In the genomic region with DNA sequence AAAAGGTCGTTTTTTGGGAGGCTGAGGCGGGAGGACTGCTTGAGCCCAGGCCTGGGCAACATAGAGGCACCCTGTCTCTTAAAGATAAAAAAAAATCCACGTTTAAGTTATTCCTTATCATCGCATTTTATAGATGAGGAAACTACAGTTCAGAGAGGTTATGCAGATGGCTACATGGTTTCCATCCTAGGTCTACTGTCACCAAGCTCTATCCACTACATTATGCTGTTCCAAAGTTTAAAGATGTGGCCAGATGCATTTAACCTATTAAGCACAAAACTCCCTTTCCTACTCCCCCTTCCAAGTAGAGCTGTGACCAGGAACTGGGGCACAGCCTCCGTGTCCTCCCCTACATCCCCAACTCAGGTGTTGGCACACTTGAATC, we compare ENCODE assay signal across 8 cellular contexts. TPM values are rescaled to one million over a fixed set of nuclear protein-coding genes. Genes with fewer than 3 reads are reported as not detected.
DNase-seq lines count a peak whose midpoint lies in the region; ATAC-seq and TF ChIP-seq lines count a peak whose summit lies in the region.

No MANE protein-coding gene starts in this region.

- H3K4me3 ChIP-seq in CD8-positive, alpha-beta memory T cell (ENCODE audit: low read length): peak overlapping the region; percentile 89
- H3K4me3 ChIP-seq in PC-3 (ENCODE audit: low read length) (peak overlapping the region; percentile 82), epithelial cell of proximal tubule (ENCODE audit: low read depth, low read length) (peak overlapping the region; percentile 89), trophoblast cell (ENCODE audit: low read depth, low read length) (peak overlapping the region; percentile 89)

- H3K27me3 ChIP-seq in CD8-positive, alpha-beta memory T cell (ENCODE audit: insufficient read depth, low read length, poor library complexity, severe bottlenecking): no peaks in the 10 kb centered on the region
- H3K27me3 ChIP-seq in PC-3 (ENCODE audit: low read length): no peaks in the 10 kb centered on the region
- no peaks in the 10 kb centered on the region for H3K27me3 ChIP-seq in trophoblast cell (ENCODE audit: insufficient read depth, low read length)

- H3K18ac ChIP-seq in trophoblast cell (ENCODE audit: low read length): no peak overlapping the region

- H4K12ac ChIP-seq in trophoblast cell (ENCODE audit: low read depth, low read length): no peak overlapping the region

- no peaks in the 10 kb centered on the region for H3F3A ChIP-seq in PC-3 (ENCODE audit: low read length, unreplicated experiment)

- no peak overlapping the region for H2BK12ac ChIP-seq in trophoblast cell (ENCODE audit: low read length)

- peaks cover 0 to 17% (median 2%) of the 10 kb centered on the region in 3 donors for H3K36me3 Mint-ChIP-seq in CD8-positive, alpha-beta memory T cell

- peak overlapping the region; percentile 8 for H3K4ac ChIP-seq in trophoblast cell (ENCODE audit: low read depth, low read length)

- H2BK120ac ChIP-seq in trophoblast cell (ENCODE audit: insufficient read depth, low read length, poor library complexity): no peak overlapping the region

- H3K9me3 ChIP-seq in CD8-positive, alpha-beta memory T cell (ENCODE audit: low read length): no peaks in the 10 kb centered on the region
- H3K9me3 ChIP-seq in PC-3 (ENCODE audit: low read length) (no peaks in the 10 kb centered on the region), trophoblast cell (ENCODE audit: insufficient read depth, low read depth, low read length) (no peaks in the 10 kb centered on the region)

- peak overlapping the region; percentile 85 to 96 (median 93) for H3K4me3 Mint-ChIP-seq in CD8-positive, alpha-beta memory T cell

- no peaks in the 10 kb centered on the region for H3K36me3 ChIP-seq in CD8-positive, alpha-beta memory T cell (ENCODE audit: insufficient read depth, low read length)
- H3K36me3 ChIP-seq in PC-3 (ENCODE audit: low read depth, low read length) (no peaks in the 10 kb centered on the region; the same call in 1 of the 2 replicates), trophoblast cell (ENCODE audit: control insufficient read depth in 1 of 2, insufficient read depth in 2 of 2, low read length in 2 of 2) (peaks cover 0 to 2% of the 10 kb centered on the region in 2 experiments)

- peak overlapping the region in 7 of 8 donors; percentile 74 to 96 (median 89) for H3K27ac Mint-ChIP-seq in CD8-positive, alpha-beta memory T cell

- H3K27ac ChIP-seq in CD8-positive, alpha-beta memory T cell (ENCODE audit: low read depth, low read length): peak overlapping the region; percentile 71
- no peak overlapping the region for H3K27ac ChIP-seq in PC-3 (ENCODE audit: low read length)
- no peak overlapping the region for H3K27ac ChIP-seq in trophoblast cell (ENCODE audit: low read depth, low read length)

- H3K79me2 ChIP-seq in PC-3 (ENCODE audit: low read length) (peaks cover 92% of the 10 kb centered on the region), trophoblast cell (ENCODE audit: control insufficient read depth, insufficient read depth, low read length, poor library complexity) (peaks cover 13% of the 10 kb centered on the region)

- peaks cover 4% of the 10 kb centered on the region for H3K79me1 ChIP-seq in trophoblast cell (ENCODE audit: low read length)

- no CpG with 5 or more reads among the region's 5 CpGs for WGBS in trophoblast cell (ENCODE audit: extremely low coverage, insufficient coverage, insufficient read length)

- H3K4me1 Mint-ChIP-seq in CD8-positive, alpha-beta memory T cell: peaks cover 54 to 82% (median 71%) of the 10 kb centered on the region in 3 donors

- H2BK5ac ChIP-seq in trophoblast cell (ENCODE audit: low read depth, low read length, poor library complexity): no peak overlapping the region

- peaks cover 38% of the 10 kb centered on the region for H3K4me1 ChIP-seq in CD8-positive, alpha-beta memory T cell (ENCODE audit: insufficient read depth, low read length)
- H3K4me1 ChIP-seq in PC-3 (ENCODE audit: insufficient read depth, low read length): peaks cover 26% of the 10 kb centered on the region
- peaks cover 2 to 3% of the 10 kb centered on the region in 2 experiments for H3K4me1 ChIP-seq in trophoblast cell (ENCODE audit: control insufficient read depth in 1 of 2, insufficient read depth in 2 of 2, low read length in 2 of 2)

- H2AK5ac ChIP-seq in trophoblast cell (ENCODE audit: low read length): no peak overlapping the region

- POLR2A ChIA-PET in CD8-positive, alpha-beta memory T cell (lab: Charles Lee): interaction anchor here (3.4 kb wide), 1 partner anchor 65 kb away, joined by 18 read pairs; a partner anchor contains a TSS
- POLR2A ChIA-PET in PC-3 (lab: Charles Lee; ENCODE audit: unreplicated experiment): interaction anchor here (0.5 kb wide), 1 partner anchor 23 kb away, joined by 3 read pairs; no protein-coding TSS in a partner anchor

- peak overlapping the region; percentile 90 for H3K4me2 ChIP-seq in PC-3 (ENCODE audit: low read length)
- H3K4me2 ChIP-seq in trophoblast cell (ENCODE audit: low read length): peak overlapping the region; percentile 93

- CTCF ChIA-PET in CD8-positive, alpha-beta memory T cell (lab: Charles Lee): interaction anchor here (1.1 to 4.5 kb wide), 3 partner anchors 8 to 66 kb away, joined by 3 to 19 read pairs (median 5); a partner anchor contains a TSS
- CTCF ChIA-PET in PC-3 (lab: Charles Lee): interaction anchor here (1.1 kb wide), 1 partner anchor 66 kb away, joined by 4 read pairs; a partner anchor contains a TSS

- in situ Hi-C loops in ACHN (cut with HindIII; ENCODE audit: low pct_ligation_motif_present, low pct_unique_long_range_greater_than_20kb, low sequenced_read_pairs): no loop called here

- no peaks in the 10 kb centered on the region for H3K27me3 Mint-ChIP-seq in CD8-positive, alpha-beta memory T cell

- H3K9me3 Mint-ChIP-seq in CD8-positive, alpha-beta memory T cell: no peaks in the 10 kb centered on the region

- ATAC-seq in PC-3 (no peak), GM21528 (IDR thresholded peaks at IDR 0.05; ENCODE audit: low FRiP score, unreplicated experiment) (no peak), GM18520 (IDR thresholded peaks at IDR 0.05; ENCODE audit: unreplicated experiment) (no peak)

- no peak overlapping the region for H4K91ac ChIP-seq in trophoblast cell (ENCODE audit: low read depth, low read length)

- H3K9me2 ChIP-seq in PC-3 (replicated peaks; ENCODE audit: low read length): no peaks in the 10 kb centered on the region

- peak overlapping the region; percentile 70 for H2AFZ ChIP-seq in PC-3 (ENCODE audit: low read length)
- H2AFZ ChIP-seq in trophoblast cell (ENCODE audit: insufficient read depth, low read length, poor library complexity): no peak overlapping the region

- no TSS peak for BruUV-seq in PC-3 (replicated peaks; lab: Mats Ljungman, UMichigan)

- H4K8ac ChIP-seq in trophoblast cell (ENCODE audit: low read depth, low read length): no peak overlapping the region

- H4K20me1 ChIP-seq in PC-3 (ENCODE audit: low read length): peaks cover 58% of the 10 kb centered on the region

- no peak overlapping the region for H3K23ac ChIP-seq in trophoblast cell (ENCODE audit: low read length)

- H3K9ac ChIP-seq in PC-3 (ENCODE audit: low read length): peak overlapping the region; percentile 76
- H3K9ac ChIP-seq in trophoblast cell (ENCODE audit: low read length): peak overlapping the region; percentile 65

- TF ChIP-seq CTCF in PC-3 (conservative IDR thresholded peaks at IDR 0.05; ENCODE audit: low read depth, low read length): no peak
- TF ChIP-seq CTCF in epithelial cell of proximal tubule (conservative IDR thresholded peaks at IDR 0.05; ENCODE audit: low read depth, low read length): no peak

- intact Hi-C loops in PC-3 (cut with micrococcal nuclease): no loop called here

- H3K14ac ChIP-seq in trophoblast cell (ENCODE audit: low read length): no peak overlapping the region

- DNase-seq in CD8-positive, alpha-beta memory T cell: no peak
- no peak for DNase-seq in PC-3
- DNase-seq in epithelial cell of proximal tubule (ENCODE audit: low read depth): no peak
- DNase-seq in trophoblast cell: no peak
- DNase-seq in NCI-H2227 treated with DMSO at 0.1 percent for 48 hours (lab: John Stamatoyannopoulos, UW): no peak
- DNase-seq in ACHN: no peak

RNA-seq across cellular contexts. Expression of a gene that starts 1.4 kb away (rescaled TPM):
- total RNA-seq in CD8-positive, alpha-beta memory T cell: 10 to 100 TPM; 30.5 to 31.7 TPM
- 7.2 TPM for polyA plus RNA-seq in CD8-positive, alpha-beta memory T cell
- total RNA-seq in PC-3 (2014; rRNA removed) (24.2 and 28.3 TPM in 2 replicates), epithelial cell of proximal tubule (9.1 and 17.8 TPM in 2 replicates)
- polyA plus RNA-seq in trophoblast cell (2013): 26.1 and 27.2 TPM in 2 replicates

RNA-seq across cellular contexts. Expression of a gene that starts 1.5 kb away (rescaled TPM):
- total RNA-seq in CD8-positive, alpha-beta memory T cell: 10 to 100 TPM; 37.6 to 38.2 TPM
- polyA plus RNA-seq in CD8-positive, alpha-beta memory T cell: 6.5 TPM
- total RNA-seq in PC-3 (2014; rRNA removed): 24.0 and 26.2 TPM in 2 replicates
- 10.3 and 17.3 TPM in 2 replicates for total RNA-seq in epithelial cell of proximal tubule
- 5.9 and 6.4 TPM in 2 replicates for polyA plus RNA-seq in trophoblast cell (2013)
